ENCODE assay signal across 1 cellular context in genomic region chr1:147242449-147243227, GRCh38.
A peak's percentile ranks its signal among the peaks of the same experiment; 100 is the strongest.
TF ChIP-seq lines count a peak whose summit lies in the region.

CHD1L (plus strand) TSS chr1:147242684; CDS start chr1:147242704, 20 bp downstream.

TF ChIP-seq in GM12878, 131 proteins besides CTCF, POLR2A, EP300 and RAD21 (continued from another document and continues in another):
- no peak for TF ChIP-seq ZBTB11 (CRISPR knock-in tag; IDR thresholded peaks at IDR 0.05)
- TF ChIP-seq STAT1 (conservative IDR thresholded peaks at IDR 0.05), result 0 out of 2 replicates have a peak, but pooled peaks have one; percentile 36
- TF ChIP-seq CREM (IDR thresholded peaks at IDR 0.05; ENCODE audit: low read depth), result peak; percentile 66; the same call in 1 of the 2 replicates
- no peak for TF ChIP-seq KDM1A (IDR thresholded peaks at IDR 0.05; ENCODE audit: borderline replicate concordance)
- TF ChIP-seq RELA (IDR thresholded peaks at IDR 0.05; ENCODE audit: borderline replicate concordance, partially characterized antibody), result peak; percentile 62
- TF ChIP-seq POLR2AphosphoS2 (IDR thresholded peaks at IDR 0.05; ENCODE audit: low read depth, low read length), result no peak
- TF ChIP-seq, protein P1, sequence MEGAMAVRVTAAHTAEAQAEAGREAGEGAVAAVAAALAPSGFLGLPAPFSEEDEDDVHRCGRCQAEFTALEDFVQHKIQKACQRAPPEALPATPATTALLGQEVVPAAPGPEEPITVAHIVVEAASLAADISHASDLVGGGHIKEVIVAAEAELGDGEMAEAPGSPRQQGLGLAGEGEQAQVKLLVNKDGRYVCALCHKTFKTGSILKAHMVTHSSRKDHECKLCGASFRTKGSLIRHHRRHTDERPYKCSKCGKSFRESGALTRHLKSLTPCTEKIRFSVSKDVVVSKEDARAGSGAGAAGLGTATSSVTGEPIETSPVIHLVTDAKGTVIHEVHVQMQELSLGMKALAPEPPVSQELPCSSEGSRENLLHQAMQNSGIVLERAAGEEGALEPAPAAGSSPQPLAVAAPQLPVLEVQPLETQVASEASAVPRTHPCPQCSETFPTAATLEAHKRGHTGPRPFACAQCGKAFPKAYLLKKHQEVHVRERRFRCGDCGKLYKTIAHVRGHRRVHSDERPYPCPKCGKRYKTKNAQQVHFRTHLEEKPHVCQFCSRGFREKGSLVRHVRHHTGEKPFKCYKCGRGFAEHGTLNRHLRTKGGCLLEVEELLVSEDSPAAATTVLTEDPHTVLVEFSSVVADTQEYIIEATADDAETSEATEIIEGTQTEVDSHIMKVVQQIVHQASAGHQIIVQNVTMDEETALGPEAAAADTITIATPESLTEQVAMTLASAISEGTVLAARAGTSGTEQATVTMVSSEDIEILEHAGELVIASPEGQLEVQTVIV (IDR thresholded peaks at IDR 0.05; ENCODE audit: borderline replicate concordance, partially characterized antibody), result no peak
- no peak for TF ChIP-seq MEF2A (IDR thresholded peaks at IDR 0.05; ENCODE audit: insufficient read depth, low read depth, low read length)
- peak; percentile 76; the same call in 1 of the 2 replicates for TF ChIP-seq DPF2 (IDR thresholded peaks at IDR 0.05)
- TF ChIP-seq FOXM1 (IDR thresholded peaks at IDR 0.05; ENCODE audit: low read depth, low read length), result no peak
- no peak for TF ChIP-seq CEBPB (IDR thresholded peaks at IDR 0.05; ENCODE audit: borderline replicate concordance in 1 of 2, low read depth in 2 of 2, low read length in 2 of 2)
- TF ChIP-seq RUNX3 (IDR thresholded peaks at IDR 0.05; ENCODE audit: low read length), result peak; percentile 2; the same call in 1 of the 2 replicates
- TF ChIP-seq JUNB (IDR thresholded peaks at IDR 0.05), result no peak
- TF ChIP-seq SMAD5 (IDR thresholded peaks at IDR 0.05; ENCODE audit: low read depth), result no peak
- TF ChIP-seq NKRF (conservative IDR thresholded peaks at IDR 0.05), result peak; percentile 86
- TF ChIP-seq CBX3 (IDR thresholded peaks at IDR 0.05; ENCODE audit: borderline replicate concordance, low read depth), result no peak
- TF ChIP-seq ZNF592 (IDR thresholded peaks at IDR 0.05), result peak; percentile 53; the same call in 1 of the 2 replicates
- TF ChIP-seq ZNF687 (IDR thresholded peaks at IDR 0.05), result no peak
- peak; percentile 30; the same call in 1 of the 2 replicates for TF ChIP-seq BACH1 (IDR thresholded peaks at IDR 0.05; ENCODE audit: borderline replicate concordance)
- peak; percentile 77 for TF ChIP-seq SMC3 (IDR thresholded peaks at IDR 0.05; ENCODE audit: borderline replicate concordance, low read length)
- TF ChIP-seq, protein P2, sequence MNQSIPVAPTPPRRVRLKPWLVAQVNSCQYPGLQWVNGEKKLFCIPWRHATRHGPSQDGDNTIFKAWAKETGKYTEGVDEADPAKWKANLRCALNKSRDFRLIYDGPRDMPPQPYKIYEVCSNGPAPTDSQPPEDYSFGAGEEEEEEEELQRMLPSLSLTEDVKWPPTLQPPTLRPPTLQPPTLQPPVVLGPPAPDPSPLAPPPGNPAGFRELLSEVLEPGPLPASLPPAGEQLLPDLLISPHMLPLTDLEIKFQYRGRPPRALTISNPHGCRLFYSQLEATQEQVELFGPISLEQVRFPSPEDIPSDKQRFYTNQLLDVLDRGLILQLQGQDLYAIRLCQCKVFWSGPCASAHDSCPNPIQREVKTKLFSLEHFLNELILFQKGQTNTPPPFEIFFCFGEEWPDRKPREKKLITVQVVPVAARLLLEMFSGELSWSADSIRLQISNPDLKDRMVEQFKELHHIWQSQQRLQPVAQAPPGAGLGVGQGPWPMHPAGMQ (IDR thresholded peaks at IDR 0.05; ENCODE audit: borderline replicate concordance), result no peak
- no peak for TF ChIP-seq EZH2 (IDR thresholded peaks at IDR 0.05; ENCODE audit: borderline replicate concordance, control insufficient read depth, low read depth, low read length)
- peak; percentile 20 for TF ChIP-seq SIX5 (IDR thresholded peaks at IDR 0.05; ENCODE audit: low read depth, low read length, severe bottlenecking)
- peak; percentile 43 for TF ChIP-seq MEF2B (IDR thresholded peaks at IDR 0.05; ENCODE audit: partially characterized antibody, poor library complexity, severe bottlenecking)
- peak; percentile 44; the same call in 1 of the 2 replicates for TF ChIP-seq HCFC1 (IDR thresholded peaks at IDR 0.05; ENCODE audit: low read length)
- TF ChIP-seq BHLHE40 (IDR thresholded peaks at IDR 0.05; ENCODE audit: borderline replicate concordance in 1 of 2, low read depth in 2 of 2, low read length in 1 of 2), result peak; percentile 40 to 60; a peak in 3 of 4 replicates
- no peak for TF ChIP-seq ZNF622 (IDR thresholded peaks at IDR 0.05)
- no peak for TF ChIP-seq HDAC6 (IDR thresholded peaks at IDR 0.05; ENCODE audit: unreplicated experiment)
- no peak for TF ChIP-seq PAX8 (IDR thresholded peaks at IDR 0.05)
- TF ChIP-seq ZNF274 (IDR thresholded peaks at IDR 0.05; ENCODE audit: insufficient read depth, insufficient read length), result no peak
- no peak for TF ChIP-seq IRF4 (IDR thresholded peaks at IDR 0.05; ENCODE audit: low read depth, low read length)
- no peak for TF ChIP-seq SREBF2 (IDR thresholded peaks at IDR 0.05; ENCODE audit: low read length)
- TF ChIP-seq, protein P3, sequence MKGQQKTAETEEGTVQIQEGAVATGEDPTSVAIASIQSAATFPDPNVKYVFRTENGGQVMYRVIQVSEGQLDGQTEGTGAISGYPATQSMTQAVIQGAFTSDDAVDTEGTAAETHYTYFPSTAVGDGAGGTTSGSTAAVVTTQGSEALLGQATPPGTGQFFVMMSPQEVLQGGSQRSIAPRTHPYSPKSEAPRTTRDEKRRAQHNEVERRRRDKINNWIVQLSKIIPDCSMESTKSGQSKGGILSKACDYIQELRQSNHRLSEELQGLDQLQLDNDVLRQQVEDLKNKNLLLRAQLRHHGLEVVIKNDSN (IDR thresholded peaks at IDR 0.05; ENCODE audit: borderline replicate concordance, extremely low read length, insufficient read depth, low read depth, low read length), result no peak
- TF ChIP-seq BMI1 (IDR thresholded peaks at IDR 0.05; ENCODE audit: borderline replicate concordance), result no peak
- TF ChIP-seq SMAD1 (IDR thresholded peaks at IDR 0.05; ENCODE audit: low read depth, partially characterized antibody), result no peak
- no peak for TF ChIP-seq TCF7 (IDR thresholded peaks at IDR 0.05; ENCODE audit: borderline replicate concordance)
- TF ChIP-seq KAT2A (conservative IDR thresholded peaks at IDR 0.05; ENCODE audit: control insufficient read depth, low read depth, low read length), result no peak
- TF ChIP-seq NRF1 (conservative IDR thresholded peaks at IDR 0.05; ENCODE audit: low read depth, low read length), result peak; percentile 39
- TF ChIP-seq, protein P4, sequence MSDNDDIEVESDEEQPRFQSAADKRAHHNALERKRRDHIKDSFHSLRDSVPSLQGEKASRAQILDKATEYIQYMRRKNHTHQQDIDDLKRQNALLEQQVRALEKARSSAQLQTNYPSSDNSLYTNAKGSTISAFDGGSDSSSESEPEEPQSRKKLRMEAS (IDR thresholded peaks at IDR 0.05; ENCODE audit: low read depth, low read length), result peak; percentile 26; the same call in 1 of the 2 replicates
- no peak for TF ChIP-seq SUZ12 (IDR thresholded peaks at IDR 0.05; ENCODE audit: unreplicated experiment)
- peak; percentile 53 for TF ChIP-seq PKNOX1 (IDR thresholded peaks at IDR 0.05)
